12 cellular contexts compared by ENCODE assay signal in genomic region chr6:79841577-79842381, GRCh38.
DNase-seq lines count a peak whose midpoint lies in the region; ATAC-seq, FAIRE-seq and TF ChIP-seq lines count a peak whose summit lies in the region.
"Had no signal": no experiment of that assay in that cellular context is flagged by ENCODE, and none has a peak within 500 bp of the region (broad histone marks: within the 10 kb centered on the region; RNA-seq: fewer than 3 reads in every experiment).

No MANE protein-coding gene starts in this region.

- no peak overlapping the region for H3K27ac Mint-ChIP-seq in endothelial cell (ENCODE audit: unreplicated experiment)
- H3K27ac Mint-ChIP-seq: activated CD4-positive, alpha-beta T cell treated with anti-CD3 and anti-CD28 coated beads, Interleukin-2, amount 10 ng/mL, durations not matched to agents 24 days and 14 days; stimulated activated naive CD8-positive, alpha-beta T cell treated with anti-CD3 and anti-CD28 coated beads, Interleukin-15, Interleukin-2, amounts not matched to agents 100 ng/mL and 50 ng/mL, for 24 hours had no signal

- H3K36me3 ChIP-seq in kidney (ENCODE audit: control insufficient read depth in 1 of 2, insufficient read depth in 2 of 2, low read length in 2 of 2), result no peaks in the 10 kb centered on the region
- H3K36me3 ChIP-seq: cardiac muscle cell had no signal

- H3K9me3 ChIP-seq in kidney (ENCODE audit: control insufficient read depth in 1 of 2, low read length in 2 of 2), result no peaks in the 10 kb centered on the region

- no peaks in the 10 kb centered on the region for H3K27me3 Mint-ChIP-seq in endothelial cell (ENCODE audit: unreplicated experiment)
- H3K27me3 Mint-ChIP-seq: activated CD4-positive, alpha-beta T cell treated with anti-CD3 and anti-CD28 coated beads, Interleukin-2, amount 10 ng/mL, durations not matched to agents 24 days and 14 days had no signal

- DNase-seq in endothelial cell (ENCODE audit: low spot score), result no peak
- no peak for DNase-seq in KG1 (lab: John Stamatoyannopoulos, UW)
- no peak for DNase-seq in kidney
- no peak for DNase-seq in NCI-H1105 (lab: John Stamatoyannopoulos, UW)
- DNase-seq: activated CD4-positive, alpha-beta T cell treated with anti-CD3 and anti-CD28 coated beads, Interleukin-2, amount 10 ng/mL, durations not matched to agents 24 days and 14 days; NCI-H69 had no signal

- TF ChIP-seq RAD21 in Ishikawa (IDR thresholded peaks at IDR 0.05; ENCODE audit: low read depth), result no peak

- intact Hi-C loops in kidney (cut with DNase I), result no loop called here

- H3K36me3 Mint-ChIP-seq in endothelial cell (ENCODE audit: low read depth, unreplicated experiment), result no peaks in the 10 kb centered on the region

- no peak overlapping the region for H3K4me3 Mint-ChIP-seq in endothelial cell (ENCODE audit: unreplicated experiment)
- H3K4me3 Mint-ChIP-seq: activated CD4-positive, alpha-beta T cell treated with anti-CD3 and anti-CD28 coated beads, Interleukin-2, amount 10 ng/mL, durations not matched to agents 24 days and 14 days; stimulated activated naive CD8-positive, alpha-beta T cell treated with anti-CD3 and anti-CD28 coated beads, Interleukin-15, Interleukin-2, amounts not matched to agents 100 ng/mL and 50 ng/mL, for 24 hours had no signal

- TF ChIP-seq CTCF in endothelial cell (IDR thresholded peaks at IDR 0.05; ENCODE audit: unreplicated experiment) (peak; percentile 24), kidney (IDR thresholded peaks at IDR 0.05; ENCODE audit: borderline replicate concordance, extremely low read depth, insufficient read depth) (no peak)

- no peaks in the 10 kb centered on the region for H3K9me3 Mint-ChIP-seq in endothelial cell (ENCODE audit: unreplicated experiment)

- no peak overlapping the region for H3K27ac ChIP-seq in kidney (ENCODE audit: low read depth in 2 of 2, low read length in 2 of 2)
- H3K27ac ChIP-seq: cardiac muscle cell had no signal

- H3K4me1 Mint-ChIP-seq in endothelial cell (ENCODE audit: unreplicated experiment), result peaks cover 4% of the 10 kb centered on the region
- H3K4me1 Mint-ChIP-seq: activated CD4-positive, alpha-beta T cell treated with anti-CD3 and anti-CD28 coated beads, Interleukin-2, amount 10 ng/mL, durations not matched to agents 24 days and 14 days had no signal

- no peak overlapping the region for H3K9ac ChIP-seq in kidney (ENCODE audit: low read length in 2 of 2)

- no peak for FAIRE-seq in kidney (lab: Jason Lieb, UNC)

- no peak overlapping the region for H3K4me3 ChIP-seq in kidney (ENCODE audit: low read length in 2 of 2)
- H3K4me3 ChIP-seq: cardiac muscle cell had no signal

- no peaks in the 10 kb centered on the region for H3K4me1 ChIP-seq in kidney (ENCODE audit: control insufficient read depth in 1 of 2, insufficient read depth in 1 of 2, low read depth in 1 of 2, low read length in 2 of 2)

- ATAC-seq in GM18870 (IDR thresholded peaks at IDR 0.05; ENCODE audit: unreplicated experiment) (peak; percentile 47), GM21786 (IDR thresholded peaks at IDR 0.05; ENCODE audit: unreplicated experiment) (peak; percentile 34), HG02571 (IDR thresholded peaks at IDR 0.05; ENCODE audit: unreplicated experiment) (no peak)

- no peak for TF ChIP-seq EP300 in Ishikawa (IDR thresholded peaks at IDR 0.05; ENCODE audit: borderline replicate concordance)

TF ChIP-seq in Ishikawa, 13 proteins besides CTCF, POLR2A, EP300 and RAD21:
- TF ChIP-seq REST (IDR thresholded peaks at IDR 0.05; ENCODE audit: low read depth), result peak; percentile 87
- TF ChIP-seq FOXM1 (IDR thresholded peaks at IDR 0.05; ENCODE audit: borderline replicate concordance, low read depth), result no peak
- TF ChIP-seq, protein P1, sequence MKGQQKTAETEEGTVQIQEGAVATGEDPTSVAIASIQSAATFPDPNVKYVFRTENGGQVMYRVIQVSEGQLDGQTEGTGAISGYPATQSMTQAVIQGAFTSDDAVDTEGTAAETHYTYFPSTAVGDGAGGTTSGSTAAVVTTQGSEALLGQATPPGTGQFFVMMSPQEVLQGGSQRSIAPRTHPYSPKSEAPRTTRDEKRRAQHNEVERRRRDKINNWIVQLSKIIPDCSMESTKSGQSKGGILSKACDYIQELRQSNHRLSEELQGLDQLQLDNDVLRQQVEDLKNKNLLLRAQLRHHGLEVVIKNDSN (IDR thresholded peaks at IDR 0.05), result no peak
TF ChIP-seq in Ishikawa: peak in this region for 1.
